In genomic region chr9:19048966-19049871, GRCh38 we compare ENCODE assay signal across 8 cellular contexts.
DNase-seq lines count a peak whose midpoint lies in the region; ATAC-seq and TF ChIP-seq lines count a peak whose summit lies in the region.

Gene RRAGA, plus strand, starts transcription at chr9:19049427. Its CDS starts 233 bp downstream, at chr9:19049660.

- peak; percentile 88 for TF ChIP-seq CTCF in coronary artery (IDR thresholded peaks at IDR 0.05)

- DNase-seq in C1 segment of cervical spinal cord (lab: John Stamatoyannopoulos, UW) (peak; percentile 70 to 98 (median 90)), NCI-H526 (lab: John Stamatoyannopoulos, UW) (peak; percentile 94 to 97), coronary artery (ENCODE audit: low spot score) (peak; percentile 95), left kidney (ENCODE audit: low read depth, low spot score) (peak; percentile 99)
- peak; percentile 95 for DNase-seq in activated CD4-positive, alpha-beta T cell treated with anti-CD3 and anti-CD28 coated beads for 48 hours
- DNase-seq in stimulated activated CD4-positive, alpha-beta T cell treated with anti-CD3 and anti-CD28 coated beads, Interleukin-2, amount 100 ng/mL, for 24 hours: peak; percentile 93 to 94

- peak; percentile 94 for ATAC-seq in GM19324 (IDR thresholded peaks at IDR 0.05; ENCODE audit: low FRiP score, unreplicated experiment)
- ATAC-seq in HG03469 (IDR thresholded peaks at IDR 0.05; ENCODE audit: unreplicated experiment): peak; percentile 90

- peak within 1 kb of the TSS; percentile 98 for H3K4me3 ChIP-seq in coronary artery

- peak within 1 kb of the TSS; percentile 99 to 100 for H3K27ac ChIP-seq in coronary artery

Comparison
In these comparisons a context has a peak if more than half of its experiments do, and no peak if none do; other contexts are left out.
1. Peak in every context shown above with its lines: DNase-seq, ATAC-seq, H3K4me3 ChIP-seq and H3K27ac ChIP-seq.